Comparison of ENCODE assay signal across 8 cellular contexts in genomic region chr15:41926184-41927056, GRCh38. TPM values are rescaled to one million over a fixed set of nuclear protein-coding genes. Genes with fewer than 3 reads are reported as not detected.
DNase-seq lines count a peak whose midpoint lies in the region; ATAC-seq and TF ChIP-seq lines count a peak whose summit lies in the region.

No MANE protein-coding gene starts in this region.

- CTCF ChIA-PET in WTC11 (lab: Charles Lee): interaction anchor here (1.3 kb wide), 1 partner anchor 158 kb away, joined by 4 read pairs; no protein-coding TSS in a partner anchor
- CTCF ChIA-PET in activated naive CD4-positive, alpha-beta T cell treated with anti-CD3 and anti-CD28 coated beads for 36 hours (lab: Charles Lee): no interaction called here

- H3K4me3 Mint-ChIP-seq in GM23338: no peak overlapping the region
- no peak overlapping the region for H3K4me3 Mint-ChIP-seq in WTC11
- no peak overlapping the region for H3K4me3 Mint-ChIP-seq in activated naive CD4-positive, alpha-beta T cell treated with anti-CD3 and anti-CD28 coated beads for 36 hours

- H3K9me3 Mint-ChIP-seq in GM23338: no peaks in the 10 kb centered on the region
- no peaks in the 10 kb centered on the region for H3K9me3 Mint-ChIP-seq in WTC11
- H3K9me3 Mint-ChIP-seq in activated naive CD4-positive, alpha-beta T cell treated with anti-CD3 and anti-CD28 coated beads for 36 hours: no peaks in the 10 kb centered on the region

- TF ChIP-seq POLR2A in heart left ventricle (IDR thresholded peaks at IDR 0.05) (no peak), sigmoid colon (IDR thresholded peaks at IDR 0.05) (no peak)

- no peaks in the 10 kb centered on the region for H3K9me3 ChIP-seq in heart left ventricle
- H3K9me3 ChIP-seq in sigmoid colon: no peaks in the 10 kb centered on the region

- H3K27me3 ChIP-seq in GM23338 (ENCODE audit: insufficient read depth) (no peaks in the 10 kb centered on the region), heart left ventricle (no peaks in the 10 kb centered on the region), sigmoid colon (no peaks in the 10 kb centered on the region)

- H3K36me3 ChIP-seq in GM23338 (ENCODE audit: insufficient read depth) (0 out of 2 replicates have a peak, but pooled peaks cover 2% of the 10 kb centered on the region), heart left ventricle (peaks cover 0 to 57% (median 9%) of the 10 kb centered on the region in 9 donors), sigmoid colon (no peaks in the 10 kb centered on the region)

- peak; percentile 46 for DNase-seq in GM23338 (ENCODE audit: low spot score)
- no peak for DNase-seq in WTC11 (ENCODE audit: low spot score)
- peak in 1 of 5 donors; percentile 30 for DNase-seq in heart left ventricle
- DNase-seq in sigmoid colon: no peak
- DNase-seq in activated naive CD4-positive, alpha-beta T cell treated with anti-CD3 and anti-CD28 coated beads for 36 hours: no peak
- DNase-seq in COLO829 (ENCODE audit: low spot score): no peak

- no peaks in the 10 kb centered on the region for H3F3A ChIP-seq in GM23338 (replicated peaks; ENCODE audit: low read depth)

- 0 out of 3 replicates have a peak, but pooled peaks cover 2% of the 10 kb centered on the region for H3K36me3 Mint-ChIP-seq in GM23338 (ENCODE audit: low read depth)
- H3K36me3 Mint-ChIP-seq in WTC11: peaks cover 4% of the 10 kb centered on the region; the same call in 1 of the 2 replicates
- peaks cover 10% of the 10 kb centered on the region for H3K36me3 Mint-ChIP-seq in activated naive CD4-positive, alpha-beta T cell treated with anti-CD3 and anti-CD28 coated beads for 36 hours (ENCODE audit: low read depth)

- H3K79me2 ChIP-seq in GM23338 (replicated peaks; ENCODE audit: insufficient read depth): peaks cover 4% of the 10 kb centered on the region; the same call in 1 of the 2 replicates

- H3K27ac Mint-ChIP-seq in GM23338: 0 out of 2 replicates have a peak overlapping the region, but pooled peaks have one; percentile 2
- peak overlapping the region; percentile 46 for H3K27ac Mint-ChIP-seq in WTC11
- no peak overlapping the region for H3K27ac Mint-ChIP-seq in activated naive CD4-positive, alpha-beta T cell treated with anti-CD3 and anti-CD28 coated beads for 36 hours

- H3K27ac ChIP-seq in GM23338 (ENCODE audit: low read depth): no peak overlapping the region
- H3K27ac ChIP-seq in heart left ventricle: peak overlapping the region; percentile 51 to 87 (median 78)
- H3K27ac ChIP-seq in sigmoid colon: peak overlapping the region; percentile 17 to 49 (median 24)

- H3K4me1 ChIP-seq in GM23338 (ENCODE audit: insufficient read depth): no peaks in the 10 kb centered on the region
- H3K4me1 ChIP-seq in heart left ventricle: peaks cover 37 to 99% (median 89%) of the 10 kb centered on the region in 12 donors
- H3K4me1 ChIP-seq in sigmoid colon: peaks cover 0 to 47% (median 35%) of the 10 kb centered on the region in 4 donors

- intact Hi-C loops in heart left ventricle (cut with DNase I): loop anchor here in 5 of 10 donors (5.0 to 10.0 kb wide), 2 partner anchors 46 to 128 kb away; partner anchors contain the start of gene EHD4 (in 4 of the 5)
- intact Hi-C loops in sigmoid colon (cut with DNase I): no loop called here
- intact Hi-C loops in activated naive CD4-positive, alpha-beta T cell treated with anti-CD3 and anti-CD28 coated beads for 36 hours (cut with micrococcal nuclease): no loop called here

- H3K9me2 ChIP-seq in GM23338 (ENCODE audit: insufficient read depth): no peaks in the 10 kb centered on the region

- WGBS in heart left ventricle, 4 donors: 40 to 54% (median 46%) methylated on average over 10 of the region's 10 CpGs
- 39 to 56% methylated on average over 10 of the region's 10 CpGs for WGBS in sigmoid colon, 2 donors

- TF ChIP-seq CTCF in GM23338 (conservative IDR thresholded peaks at IDR 0.05; ENCODE audit: low read depth in 2 of 2) (no peak), WTC11 (IDR thresholded peaks at IDR 0.05) (no peak), heart left ventricle (IDR thresholded peaks at IDR 0.05) (no peak), sigmoid colon (IDR thresholded peaks at IDR 0.05) (no peak)

- H2AFZ ChIP-seq in GM23338: no peak overlapping the region

- H3K27me3 Mint-ChIP-seq in GM23338 (ENCODE audit: insufficient read depth, low read depth, poor library complexity): peaks cover 5% of the 10 kb centered on the region
- H3K27me3 Mint-ChIP-seq in WTC11 (ENCODE audit: low read depth): no peaks in the 10 kb centered on the region
- no peaks in the 10 kb centered on the region for H3K27me3 Mint-ChIP-seq in activated naive CD4-positive, alpha-beta T cell treated with anti-CD3 and anti-CD28 coated beads for 36 hours (ENCODE audit: low read depth)

- H4K20me1 ChIP-seq in GM23338 (replicated peaks; ENCODE audit: insufficient read depth): peaks cover 15% of the 10 kb centered on the region

- ATAC-seq in GM23338 (peak; percentile 76), WTC11 (peak; percentile 78), heart left ventricle (peak in 3 of 4 donors; percentile 41 to 66 (median 46)), HG03457 (IDR thresholded peaks at IDR 0.05; ENCODE audit: unreplicated experiment) (no peak), SK-N-SH treated with all-trans-retinoic acid at 6 μM for 48 hours (no peak)

- peaks cover 20% of the 10 kb centered on the region for H3K4me1 Mint-ChIP-seq in GM23338
- peaks cover 28% of the 10 kb centered on the region for H3K4me1 Mint-ChIP-seq in WTC11
- peaks cover 39% of the 10 kb centered on the region for H3K4me1 Mint-ChIP-seq in activated naive CD4-positive, alpha-beta T cell treated with anti-CD3 and anti-CD28 coated beads for 36 hours (ENCODE audit: low read depth)

- H3K4me2 ChIP-seq in GM23338: no peak overlapping the region

- POLR2A ChIA-PET in WTC11 (lab: Charles Lee): no interaction called here

- TF ChIP-seq EP300 in sigmoid colon (IDR thresholded peaks at IDR 0.05): no peak

- H3K4me3 ChIP-seq in GM23338 (no peak overlapping the region), heart left ventricle (no peak overlapping the region), sigmoid colon (no peak overlapping the region)

TF ChIP-seq in GM23338, 12 proteins besides CTCF, POLR2A, EP300 and RAD21 (continues in another document):
- no peak for TF ChIP-seq STAT1 (IDR thresholded peaks at IDR 0.05; ENCODE audit: unreplicated experiment)

TF ChIP-seq in WTC11, 78 proteins besides CTCF, POLR2A, EP300 and RAD21 (continues in another document):
- TF ChIP-seq, protein P1, sequence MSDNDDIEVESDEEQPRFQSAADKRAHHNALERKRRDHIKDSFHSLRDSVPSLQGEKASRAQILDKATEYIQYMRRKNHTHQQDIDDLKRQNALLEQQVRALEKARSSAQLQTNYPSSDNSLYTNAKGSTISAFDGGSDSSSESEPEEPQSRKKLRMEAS (CRISPR knock-in tag; IDR thresholded peaks at IDR 0.05): no peak
- TF ChIP-seq MXD4 (CRISPR knock-in tag; IDR thresholded peaks at IDR 0.05; ENCODE audit: borderline replicate concordance): no peak
- no peak for TF ChIP-seq ZSCAN18 (CRISPR knock-in tag; IDR thresholded peaks at IDR 0.05)
- TF ChIP-seq RELA (CRISPR knock-in tag; IDR thresholded peaks at IDR 0.05; ENCODE audit: borderline replicate concordance): no peak

TF ChIP-seq in SK-N-SH treated with all-trans-retinoic acid at 6 μM for 48 hours, 23 proteins besides CTCF, POLR2A, EP300 and RAD21:
- TF ChIP-seq ZFP3 (CRISPR knock-in tag; IDR thresholded peaks at IDR 0.05) (no peak), BACH2 (CRISPR knock-in tag; IDR thresholded peaks at IDR 0.05; ENCODE audit: borderline replicate concordance) (no peak), ARNTL (CRISPR knock-in tag; IDR thresholded peaks at IDR 0.05; ENCODE audit: borderline replicate concordance, low read depth) (no peak), ZC3H10 (CRISPR knock-in tag; IDR thresholded peaks at IDR 0.05) (no peak), TOX (CRISPR knock-in tag; IDR thresholded peaks at IDR 0.05; ENCODE audit: borderline replicate concordance) (no peak)

RNA-seq across cellular contexts. Expression of gene SPTBN5, which starts 32.6 kb away (rescaled TPM):
- 1.0 and 1.1 TPM in 2 replicates for total RNA-seq in GM23338 (2014; rRNA removed; shearing (Covaris generic))
- 0.31 and 0.57 TPM in 2 replicates for polyA plus RNA-seq in GM23338 (2016; fragmentation: Nextera tagmentation; extraction: Ambion mirVana)
- 1.2 to 2.3 TPM (median 2.0 TPM) in 3 replicates for total RNA-seq in WTC11 (2021)
- 1 to 10 TPM in 8 of 9 donors, under 1 TPM in 1; 0.31 to 5.6 (median 1.7) TPM for total RNA-seq in heart left ventricle
- polyA plus RNA-seq in heart left ventricle: 1 to 10 TPM; 1.3 to 3.2 TPM
- 1 to 10 TPM in 1 of 4 donors, under 1 TPM in 3; under 0.01 to 1.7 (median 0.26) TPM for total RNA-seq in sigmoid colon
- polyA plus RNA-seq in sigmoid colon: 1 to 10 TPM in 1 of 3 donors, under 1 TPM in 2; 0.60 to 2.3 (median 0.92) TPM
- total RNA-seq in activated naive CD4-positive, alpha-beta T cell treated with anti-CD3 and anti-CD28 coated beads for 36 hours: under 1 TPM; 0.17 to 0.32 TPM

RNA-seq across cellular contexts. Expression of gene EHD4, which starts 45.9 kb away (rescaled TPM):
- total RNA-seq in GM23338 (2014; rRNA removed; shearing (Covaris generic)): 30.6 and 31.0 TPM in 2 replicates
- polyA plus RNA-seq in GM23338 (2016; fragmentation: Nextera tagmentation; extraction: Ambion mirVana) (11.2 and 13.0 TPM in 2 replicates), heart left ventricle (10 to 100 TPM; 25.6 to 46.5 TPM), sigmoid colon (10 to 100 TPM; 16.8 to 37.0 (median 30.5) TPM)
- total RNA-seq in WTC11 (2021) (20.8 to 23.9 TPM (median 21.3 TPM) in 3 replicates), heart left ventricle (10 to 100 TPM; 28.2 to 70.8 (median 43.9) TPM), sigmoid colon (10 to 100 TPM in 3 of 4 donors, 1 to 10 TPM in 1; 8.9 to 13.0 (median 11.3) TPM)
- total RNA-seq in activated naive CD4-positive, alpha-beta T cell treated with anti-CD3 and anti-CD28 coated beads for 36 hours: 10 to 100 TPM; 30.1 to 31.8 TPM

Comparison
In these comparisons a context has a peak if more than half of its experiments do, and no peak if none do; other contexts are left out.
1. ATAC-seq: peak in GM23338 (single experiment), WTC11 (single experiment) and heart left ventricle (3 of 4); none in HG03457 (single experiment) and SK-N-SH treated with all-trans-retinoic acid at 6 μM for 48 hours (single experiment).